1 cellular context compared by ENCODE assay signal in genomic region chr2:231821908-231822307, GRCh38.
TF ChIP-seq lines count a peak whose summit lies in the region.

No MANE protein-coding gene starts in this region.

TF ChIP-seq in H1, 55 proteins besides CTCF, POLR2A, EP300 and RAD21:
- TF ChIP-seq, protein P1, sequence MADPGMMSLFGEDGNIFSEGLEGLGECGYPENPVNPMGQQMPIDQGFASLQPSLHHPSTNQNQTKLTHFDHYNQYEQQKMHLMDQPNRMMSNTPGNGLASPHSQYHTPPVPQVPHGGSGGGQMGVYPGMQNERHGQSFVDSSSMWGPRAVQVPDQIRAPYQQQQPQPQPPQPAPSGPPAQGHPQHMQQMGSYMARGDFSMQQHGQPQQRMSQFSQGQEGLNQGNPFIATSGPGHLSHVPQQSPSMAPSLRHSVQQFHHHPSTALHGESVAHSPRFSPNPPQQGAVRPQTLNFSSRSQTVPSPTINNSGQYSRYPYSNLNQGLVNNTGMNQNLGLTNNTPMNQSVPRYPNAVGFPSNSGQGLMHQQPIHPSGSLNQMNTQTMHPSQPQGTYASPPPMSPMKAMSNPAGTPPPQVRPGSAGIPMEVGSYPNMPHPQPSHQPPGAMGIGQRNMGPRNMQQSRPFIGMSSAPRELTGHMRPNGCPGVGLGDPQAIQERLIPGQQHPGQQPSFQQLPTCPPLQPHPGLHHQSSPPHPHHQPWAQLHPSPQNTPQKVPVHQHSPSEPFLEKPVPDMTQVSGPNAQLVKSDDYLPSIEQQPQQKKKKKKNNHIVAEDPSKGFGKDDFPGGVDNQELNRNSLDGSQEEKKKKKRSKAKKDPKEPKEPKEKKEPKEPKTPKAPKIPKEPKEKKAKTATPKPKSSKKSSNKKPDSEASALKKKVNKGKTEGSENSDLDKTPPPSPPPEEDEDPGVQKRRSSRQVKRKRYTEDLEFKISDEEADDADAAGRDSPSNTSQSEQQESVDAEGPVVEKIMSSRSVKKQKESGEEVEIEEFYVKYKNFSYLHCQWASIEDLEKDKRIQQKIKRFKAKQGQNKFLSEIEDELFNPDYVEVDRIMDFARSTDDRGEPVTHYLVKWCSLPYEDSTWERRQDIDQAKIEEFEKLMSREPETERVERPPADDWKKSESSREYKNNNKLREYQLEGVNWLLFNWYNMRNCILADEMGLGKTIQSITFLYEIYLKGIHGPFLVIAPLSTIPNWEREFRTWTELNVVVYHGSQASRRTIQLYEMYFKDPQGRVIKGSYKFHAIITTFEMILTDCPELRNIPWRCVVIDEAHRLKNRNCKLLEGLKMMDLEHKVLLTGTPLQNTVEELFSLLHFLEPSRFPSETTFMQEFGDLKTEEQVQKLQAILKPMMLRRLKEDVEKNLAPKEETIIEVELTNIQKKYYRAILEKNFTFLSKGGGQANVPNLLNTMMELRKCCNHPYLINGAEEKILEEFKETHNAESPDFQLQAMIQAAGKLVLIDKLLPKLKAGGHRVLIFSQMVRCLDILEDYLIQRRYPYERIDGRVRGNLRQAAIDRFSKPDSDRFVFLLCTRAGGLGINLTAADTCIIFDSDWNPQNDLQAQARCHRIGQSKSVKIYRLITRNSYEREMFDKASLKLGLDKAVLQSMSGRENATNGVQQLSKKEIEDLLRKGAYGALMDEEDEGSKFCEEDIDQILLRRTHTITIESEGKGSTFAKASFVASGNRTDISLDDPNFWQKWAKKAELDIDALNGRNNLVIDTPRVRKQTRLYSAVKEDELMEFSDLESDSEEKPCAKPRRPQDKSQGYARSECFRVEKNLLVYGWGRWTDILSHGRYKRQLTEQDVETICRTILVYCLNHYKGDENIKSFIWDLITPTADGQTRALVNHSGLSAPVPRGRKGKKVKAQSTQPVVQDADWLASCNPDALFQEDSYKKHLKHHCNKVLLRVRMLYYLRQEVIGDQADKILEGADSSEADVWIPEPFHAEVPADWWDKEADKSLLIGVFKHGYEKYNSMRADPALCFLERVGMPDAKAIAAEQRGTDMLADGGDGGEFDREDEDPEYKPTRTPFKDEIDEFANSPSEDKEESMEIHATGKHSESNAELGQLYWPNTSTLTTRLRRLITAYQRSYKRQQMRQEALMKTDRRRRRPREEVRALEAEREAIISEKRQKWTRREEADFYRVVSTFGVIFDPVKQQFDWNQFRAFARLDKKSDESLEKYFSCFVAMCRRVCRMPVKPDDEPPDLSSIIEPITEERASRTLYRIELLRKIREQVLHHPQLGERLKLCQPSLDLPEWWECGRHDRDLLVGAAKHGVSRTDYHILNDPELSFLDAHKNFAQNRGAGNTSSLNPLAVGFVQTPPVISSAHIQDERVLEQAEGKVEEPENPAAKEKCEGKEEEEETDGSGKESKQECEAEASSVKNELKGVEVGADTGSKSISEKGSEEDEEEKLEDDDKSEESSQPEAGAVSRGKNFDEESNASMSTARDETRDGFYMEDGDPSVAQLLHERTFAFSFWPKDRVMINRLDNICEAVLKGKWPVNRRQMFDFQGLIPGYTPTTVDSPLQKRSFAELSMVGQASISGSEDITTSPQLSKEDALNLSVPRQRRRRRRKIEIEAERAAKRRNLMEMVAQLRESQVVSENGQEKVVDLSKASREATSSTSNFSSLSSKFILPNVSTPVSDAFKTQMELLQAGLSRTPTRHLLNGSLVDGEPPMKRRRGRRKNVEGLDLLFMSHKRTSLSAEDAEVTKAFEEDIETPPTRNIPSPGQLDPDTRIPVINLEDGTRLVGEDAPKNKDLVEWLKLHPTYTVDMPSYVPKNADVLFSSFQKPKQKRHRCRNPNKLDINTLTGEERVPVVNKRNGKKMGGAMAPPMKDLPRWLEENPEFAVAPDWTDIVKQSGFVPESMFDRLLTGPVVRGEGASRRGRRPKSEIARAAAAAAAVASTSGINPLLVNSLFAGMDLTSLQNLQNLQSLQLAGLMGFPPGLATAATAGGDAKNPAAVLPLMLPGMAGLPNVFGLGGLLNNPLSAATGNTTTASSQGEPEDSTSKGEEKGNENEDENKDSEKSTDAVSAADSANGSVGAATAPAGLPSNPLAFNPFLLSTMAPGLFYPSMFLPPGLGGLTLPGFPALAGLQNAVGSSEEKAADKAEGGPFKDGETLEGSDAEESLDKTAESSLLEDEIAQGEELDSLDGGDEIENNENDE (IDR thresholded peaks at IDR 0.05; ENCODE audit: insufficient replicate concordance, low read length): no peak
- TF ChIP-seq SIN3A (conservative IDR thresholded peaks at IDR 0.05 in 1 of 2, IDR thresholded peaks at IDR 0.05 in 1 of 2; ENCODE audit: low read depth in 1 of 2, low read length in 2 of 2) (no peak), RBBP5 (IDR thresholded peaks at IDR 0.05; ENCODE audit: borderline replicate concordance, low read depth, low read length) (no peak), KDM1A (IDR thresholded peaks at IDR 0.05; ENCODE audit: borderline replicate concordance, low read length) (peak; percentile 71; the same call in 1 of the 2 replicates)
